Comparison of ENCODE assay signal across 8 cellular contexts in genomic region chr1:7902478-7903084, GRCh38. TPM values are rescaled to one million over a fixed set of nuclear protein-coding genes. Genes with fewer than 3 reads are reported as not detected.
A peak's percentile ranks its signal among the peaks of the same experiment; 100 is the strongest.
DNase-seq lines count a peak whose midpoint lies in the region; ATAC-seq and TF ChIP-seq lines count a peak whose summit lies in the region.

No MANE protein-coding gene starts in this region.

- H3K4me2 ChIP-seq in DOHH2 (ENCODE audit: low read length) (peak overlapping the region; percentile 21; the same call in 1 of the 2 replicates), parathyroid adenoma (ENCODE audit: low read length) (peak overlapping the region; percentile 45)

- H3K36me3 ChIP-seq in DOHH2 (ENCODE audit: control insufficient read depth, low read length): no peaks in the 10 kb centered on the region
- H3K36me3 ChIP-seq in parathyroid adenoma (ENCODE audit: control insufficient read depth, insufficient read depth, low read length): no peaks in the 10 kb centered on the region

- DNase-seq in NAMALWA (ENCODE audit: low spot score) (peak; percentile 75), SK-N-DZ (ENCODE audit: low spot score) (peak; percentile 70), glomerular endothelial cell (ENCODE audit: extremely low read depth, low read depth, low spot score) (peak; percentile 22), type B pancreatic cell (ENCODE audit: extremely low spot score, unreplicated experiment) (peak; percentile 72)
- peak; percentile 65 for DNase-seq in activated naive CD4-positive, alpha-beta T cell treated with anti-CD3 and anti-CD28 coated beads, Interleukin-2, amount 10 ng/mL, durations not matched to agents 7 days and 5 days

- H3K79me2 ChIP-seq in DOHH2 (ENCODE audit: control insufficient read depth, low read length): no peaks in the 10 kb centered on the region
- no peaks in the 10 kb centered on the region for H3K79me2 ChIP-seq in parathyroid adenoma

- H3K4me3 ChIP-seq in DOHH2 (ENCODE audit: low read length): no peak overlapping the region
- no peak overlapping the region for H3K4me3 ChIP-seq in parathyroid adenoma (ENCODE audit: low read depth, low read length)

- H3K4me3 Mint-ChIP-seq in activated naive CD4-positive, alpha-beta T cell treated with anti-CD3 and anti-CD28 coated beads, Interleukin-2, amount 10 ng/mL, durations not matched to agents 7 days and 5 days: no peak overlapping the region
- no peak overlapping the region for H3K4me3 Mint-ChIP-seq in type B pancreatic cell

- H3K27me3 ChIP-seq in DOHH2 (ENCODE audit: control insufficient read depth, low read length) (no peaks in the 10 kb centered on the region), parathyroid adenoma (ENCODE audit: control insufficient read depth, insufficient read depth, low read length) (no peaks in the 10 kb centered on the region)

- no peak for ATAC-seq in HG02981 (IDR thresholded peaks at IDR 0.05; ENCODE audit: unreplicated experiment)

- H3K4me1 Mint-ChIP-seq in activated naive CD4-positive, alpha-beta T cell treated with anti-CD3 and anti-CD28 coated beads, Interleukin-2, amount 10 ng/mL, durations not matched to agents 7 days and 5 days: peaks cover 4% of the 10 kb centered on the region
- no peaks in the 10 kb centered on the region for H3K4me1 Mint-ChIP-seq in type B pancreatic cell (ENCODE audit: unreplicated experiment)

- H3K36me3 Mint-ChIP-seq in activated naive CD4-positive, alpha-beta T cell treated with anti-CD3 and anti-CD28 coated beads, Interleukin-2, amount 10 ng/mL, durations not matched to agents 7 days and 5 days: no peaks in the 10 kb centered on the region
- no peaks in the 10 kb centered on the region for H3K36me3 Mint-ChIP-seq in type B pancreatic cell

- H3K9me2 ChIP-seq in DOHH2 (replicated peaks; ENCODE audit: control insufficient read depth, low read length): no peaks in the 10 kb centered on the region

- TF ChIP-seq CTCF in DOHH2 (IDR thresholded peaks at IDR 0.05; ENCODE audit: low read depth, low read length, poor library complexity, severe bottlenecking) (peak; percentile 62), parathyroid adenoma (IDR thresholded peaks at IDR 0.05) (peak; percentile 50), type B pancreatic cell (conservative IDR thresholded peaks at IDR 0.05) (peak; percentile 84)

- no peaks in the 10 kb centered on the region for H3K9me3 Mint-ChIP-seq in activated naive CD4-positive, alpha-beta T cell treated with anti-CD3 and anti-CD28 coated beads, Interleukin-2, amount 10 ng/mL, durations not matched to agents 7 days and 5 days
- no peaks in the 10 kb centered on the region for H3K9me3 Mint-ChIP-seq in type B pancreatic cell

- H3K27ac Mint-ChIP-seq in activated naive CD4-positive, alpha-beta T cell treated with anti-CD3 and anti-CD28 coated beads, Interleukin-2, amount 10 ng/mL, durations not matched to agents 7 days and 5 days: no peak overlapping the region
- no peak overlapping the region for H3K27ac Mint-ChIP-seq in type B pancreatic cell

- peak overlapping the region; percentile 70 for H2AFZ ChIP-seq in parathyroid adenoma

- CTCF ChIA-PET in activated naive CD4-positive, alpha-beta T cell treated with anti-CD3 and anti-CD28 coated beads, Interleukin-2, amount 10 ng/mL, durations not matched to agents 7 days and 5 days (lab: Charles Lee): interaction anchor here (1.1 to 4.3 kb wide), 6 partner anchors 39 to 235 kb away, joined by 3 to 36 read pairs (median 6); partner anchors contain the start of gene TNFRSF9

- H3K27me3 Mint-ChIP-seq in activated naive CD4-positive, alpha-beta T cell treated with anti-CD3 and anti-CD28 coated beads, Interleukin-2, amount 10 ng/mL, durations not matched to agents 7 days and 5 days: peaks cover 12% of the 10 kb centered on the region
- peaks cover 7% of the 10 kb centered on the region for H3K27me3 Mint-ChIP-seq in type B pancreatic cell

- H3K27ac ChIP-seq in DOHH2 (ENCODE audit: low read depth, low read length): no peak overlapping the region
- no peak overlapping the region for H3K27ac ChIP-seq in parathyroid adenoma

- H4K20me1 ChIP-seq in DOHH2 (ENCODE audit: control insufficient read depth, insufficient read depth, low read depth, low read length): no peaks in the 10 kb centered on the region

- H3K9ac ChIP-seq in parathyroid adenoma: no peak overlapping the region

- H3K9me3 ChIP-seq in DOHH2 (ENCODE audit: control insufficient read depth, insufficient read depth, low read length) (no peaks in the 10 kb centered on the region), parathyroid adenoma (ENCODE audit: control insufficient read depth, low read length) (no peaks in the 10 kb centered on the region)

- no peaks in the 10 kb centered on the region for H3F3A ChIP-seq in DOHH2 (ENCODE audit: control insufficient read depth, insufficient read depth)

- peaks cover 6% of the 10 kb centered on the region; the same call in 1 of the 2 replicates for H3K4me1 ChIP-seq in DOHH2 (ENCODE audit: control insufficient read depth, low read length)
- H3K4me1 ChIP-seq in parathyroid adenoma: no peaks in the 10 kb centered on the region

RNA-seq across cellular contexts. Expression of gene TNFRSF9, which starts 38.1 kb away (rescaled TPM):
- 0.05 TPM in 1 of 2 replicates, not detected in the other for polyA plus RNA-seq in SK-N-DZ (2014; cell fraction: cytosol; rRNA removed)
- 0.37 TPM in 1 of 2 replicates, not detected in the other for polyA plus RNA-seq in SK-N-DZ (2014; cell fraction: nucleus; rRNA removed)
- total RNA-seq in glomerular endothelial cell: 2.5 and 6.7 TPM in 2 replicates
- 0.39 and 3.8 TPM in 2 replicates for total RNA-seq in type B pancreatic cell (ENCODE audit: low replicate concordance)

RNA-seq across cellular contexts. Expression of gene UTS2, which starts 49.7 kb away (rescaled TPM):
- polyA plus RNA-seq in SK-N-DZ (2014; cell fraction: cytosol; rRNA removed): not detected in 2 replicates
- polyA plus RNA-seq in SK-N-DZ (2014; cell fraction: nucleus; rRNA removed): not detected in 2 replicates
- total RNA-seq in glomerular endothelial cell (not detected in 2 replicates), type B pancreatic cell (ENCODE audit: low replicate concordance) (not detected in 2 replicates)

RNA-seq across cellular contexts. Expression of gene PARK7, which starts 58.9 kb away (rescaled TPM):
- 234 and 246 TPM in 2 replicates for polyA plus RNA-seq in SK-N-DZ (2014; cell fraction: cytosol; rRNA removed)
- polyA plus RNA-seq in SK-N-DZ (2014; cell fraction: nucleus; rRNA removed): 137 and 147 TPM in 2 replicates
- total RNA-seq in glomerular endothelial cell (197 and 212 TPM in 2 replicates), type B pancreatic cell (ENCODE audit: low replicate concordance) (206 and 279 TPM in 2 replicates)

Comparison
In these comparisons a context has a peak if more than half of its experiments do, and no peak if none do; other contexts are left out.
1. DNase-seq: peak in every context shown above with its lines; median percentile 75 in NAMALWA; 72 in type B pancreatic cell; 70 in SK-N-DZ; 65 in activated naive CD4-positive, alpha-beta T cell treated with anti-CD3 and anti-CD28 coated beads, Interleukin-2, amount 10 ng/mL, durations not matched to agents 7 days and 5 days; 22 in glomerular endothelial cell.